In the genomic region with DNA sequence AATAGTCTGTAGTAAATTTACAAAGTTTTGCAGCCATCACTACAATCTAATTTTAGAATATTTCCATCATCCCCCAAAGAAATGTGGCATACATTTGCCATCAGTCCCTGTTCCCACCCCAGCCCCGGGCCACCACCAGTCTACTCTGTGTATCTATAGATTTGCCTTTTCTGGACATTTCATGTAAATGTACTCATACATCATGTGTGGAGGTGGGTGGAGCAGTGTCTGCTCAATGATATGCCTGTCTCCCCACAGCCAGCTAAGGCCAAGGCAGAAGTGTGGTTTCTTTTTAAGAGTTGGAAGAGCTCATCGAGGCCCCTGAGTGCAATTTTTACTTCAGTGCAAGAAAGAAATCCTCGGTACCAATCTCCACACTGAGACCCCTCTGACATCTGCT, we compare ENCODE assay signal across 32 cellular contexts.
DNase-seq lines count a peak whose midpoint lies in the region; ATAC-seq, FAIRE-seq and TF ChIP-seq lines count a peak whose summit lies in the region.
"Had no signal": no experiment of that assay in that cellular context is flagged by ENCODE, and none has a peak within 500 bp of the region (broad histone marks: within the 10 kb centered on the region; RNA-seq: fewer than 3 reads in every experiment).

No MANE protein-coding gene starts in this region.

- H3K4me3 ChIP-seq in BLaER1 (no peak overlapping the region), pancreas (no peak overlapping the region)
- H3K4me3 ChIP-seq: A549, breast epithelium, skin epidermis had no signal

- CTCF ChIA-PET in activated CD8-positive, alpha-beta T cell treated with anti-CD3 and anti-CD28 coated beads for 36 hours (lab: Charles Lee), result interaction anchor here (1.0 to 1.7 kb wide), 2 partner anchors 9 to 66 kb away, joined by 3 to 4 read pairs; no protein-coding TSS in a partner anchor

- H3K9me3 ChIP-seq in BLaER1 (no peaks in the 10 kb centered on the region), pancreas (no peaks in the 10 kb centered on the region)
- H3K9me3 ChIP-seq: A549, breast epithelium had no signal

- POLR2A ChIA-PET in activated CD8-positive, alpha-beta T cell treated with anti-CD3 and anti-CD28 coated beads for 36 hours (lab: Charles Lee), result interaction anchor here (0.7 kb wide), 1 partner anchor 66 kb away, joined by 3 read pairs; no protein-coding TSS in a partner anchor

- H3K27ac Mint-ChIP-seq in brain, result peak overlapping the region; percentile 15 to 81 (median 74)
- peak overlapping the region; percentile 15 for H3K27ac Mint-ChIP-seq in neural crest cell (ENCODE audit: unreplicated experiment)
- no peak overlapping the region for H3K27ac Mint-ChIP-seq in activated CD8-positive, alpha-beta T cell treated with anti-CD3 and anti-CD28 coated beads for 36 hours
- H3K27ac Mint-ChIP-seq: activated naive CD4-positive, alpha-beta T cell treated with anti-CD3 and anti-CD28 coated beads, Interleukin-2, amount 50 U/mL, for 72 hours; activated T-helper 2 cell treated with anti-CD3 and anti-CD28 coated beads, Interferon-gamma antibody, Interleukin-2, Interleukin-4, amounts not matched to agents 10 μg/mL and 5 μg/mL and 100 μg/mL, durations not matched to agents 14 hours and 24 hours and 36 hours had no signal

- intact Hi-C loops in pancreas (cut with DNase I), result no loop called here
- intact Hi-C loops in activated CD8-positive, alpha-beta T cell treated with anti-CD3 and anti-CD28 coated beads for 36 hours (cut with micrococcal nuclease), result no loop called here

- H3K36me3 ChIP-seq in BLaER1 (no peaks in the 10 kb centered on the region), pancreas (no peaks in the 10 kb centered on the region)
- H3K36me3 ChIP-seq: breast epithelium, WERI-Rb-1 had no signal

- peak overlapping the region; percentile 10; the same call in 1 of the 2 replicates for H3K4me2 ChIP-seq in BLaER1
- H3K4me2 ChIP-seq: A549 had no signal

- H4K20me1 ChIP-seq in BLaER1, result no peaks in the 10 kb centered on the region; the same call in 1 of the 2 replicates

- no peak for FAIRE-seq in pancreas (lab: Jason Lieb, UNC)
- FAIRE-seq: A549, colon, GM12892, kidney had no signal

- no peak overlapping the region for H3K27ac ChIP-seq in BLaER1
- no peak overlapping the region for H3K27ac ChIP-seq in pancreas
- H3K27ac ChIP-seq: breast epithelium, HL-60, skin epidermis, WERI-Rb-1 had no signal

- H3K9me3 Mint-ChIP-seq in brain, result no peaks in the 10 kb centered on the region
- H3K9me3 Mint-ChIP-seq in neural crest cell, result no peaks in the 10 kb centered on the region
- H3K9me3 Mint-ChIP-seq in activated CD8-positive, alpha-beta T cell treated with anti-CD3 and anti-CD28 coated beads for 36 hours, result peaks cover 6% of the 10 kb centered on the region
- H3K9me3 Mint-ChIP-seq: activated naive CD4-positive, alpha-beta T cell treated with anti-CD3 and anti-CD28 coated beads, Interleukin-2, amount 50 U/mL, for 72 hours; activated T-helper 2 cell treated with anti-CD3 and anti-CD28 coated beads, Interferon-gamma antibody, Interleukin-2, Interleukin-4, amounts not matched to agents 10 μg/mL and 5 μg/mL and 100 μg/mL, durations not matched to agents 14 hours and 24 hours and 36 hours; H9 had no signal

- H3K4me1 Mint-ChIP-seq in brain (peaks cover 53% of the 10 kb centered on the region), neural crest cell (peaks cover 29% of the 10 kb centered on the region)
- H3K4me1 Mint-ChIP-seq in activated CD8-positive, alpha-beta T cell treated with anti-CD3 and anti-CD28 coated beads for 36 hours (ENCODE audit: low read depth), result peaks cover 7% of the 10 kb centered on the region

- H3K27me3 Mint-ChIP-seq in brain (no peaks in the 10 kb centered on the region), neural crest cell (ENCODE audit: low read depth) (no peaks in the 10 kb centered on the region)
- H3K27me3 Mint-ChIP-seq in activated CD8-positive, alpha-beta T cell treated with anti-CD3 and anti-CD28 coated beads for 36 hours, result peaks cover 2% of the 10 kb centered on the region
- H3K27me3 Mint-ChIP-seq: CD4-positive, alpha-beta memory T cell had no signal

- H3K4me3 Mint-ChIP-seq in brain (no peak overlapping the region), neural crest cell (peak overlapping the region; percentile 4)
- no peak overlapping the region for H3K4me3 Mint-ChIP-seq in activated CD8-positive, alpha-beta T cell treated with anti-CD3 and anti-CD28 coated beads for 36 hours
- H3K4me3 Mint-ChIP-seq: H9 had no signal

- TF ChIP-seq CTCF in brain (conservative IDR thresholded peaks at IDR 0.05), result no peak
- no peak for TF ChIP-seq CTCF in neural crest cell (conservative IDR thresholded peaks at IDR 0.05)
- TF ChIP-seq CTCF in pancreas (IDR thresholded peaks at IDR 0.05), result no peak
- no peak for TF ChIP-seq CTCF in activated CD8-positive, alpha-beta T cell treated with anti-CD3 and anti-CD28 coated beads for 36 hours (IDR thresholded peaks at IDR 0.05)

- peak; percentile 56 to 72 for DNase-seq in NCI-H526 (lab: John Stamatoyannopoulos, UW)
- no peak for DNase-seq in neural crest cell (ENCODE audit: low read depth, low spot score)
- DNase-seq in D341Med (ENCODE audit: low spot score), result no peak
- DNase-seq in pancreas, result no peak
- no peak for DNase-seq in central memory CD4-positive, alpha-beta T cell
- no peak for DNase-seq in activated CD8-positive, alpha-beta T cell treated with anti-CD3 and anti-CD28 coated beads for 36 hours
- DNase-seq: activated CD4-positive, alpha-beta T cell treated with anti-CD3 and anti-CD28 coated beads for 48 hours; activated CD8-positive, alpha-beta memory T cell treated with anti-CD3 and anti-CD28 coated beads for 24 hours; activated T-cell treated with anti-CD3 and anti-CD28 coated beads for 4 hours; AML-193; amygdala; CD4-positive, alpha-beta memory T cell; H9; head of caudate nucleus; KG1; kidney; left ventricle myocardium superior; NCI-H146; NCI-H226; stimulated activated naive CD4-positive, alpha-beta T cell; T1000; WERI-Rb-1 had no signal

- H3K36me3 Mint-ChIP-seq in brain (peaks cover 12% of the 10 kb centered on the region), neural crest cell (ENCODE audit: low read depth) (peaks cover 4% of the 10 kb centered on the region)
- peaks cover 6% of the 10 kb centered on the region for H3K36me3 Mint-ChIP-seq in activated CD8-positive, alpha-beta T cell treated with anti-CD3 and anti-CD28 coated beads for 36 hours (ENCODE audit: low read depth)

- no peak for ATAC-seq in pancreas
- ATAC-seq in activated CD8-positive, alpha-beta T cell treated with anti-CD3 and anti-CD28 coated beads for 36 hours, result no peak
- ATAC-seq: A549, left ventricle myocardium superior had no signal

- H3K4me1 ChIP-seq in BLaER1 (peaks cover 16% of the 10 kb centered on the region; the same call in 1 of the 2 replicates), pancreas (no peaks in the 10 kb centered on the region)
- H3K4me1 ChIP-seq: breast epithelium had no signal

- 0 out of 2 replicates have a peak, but pooled peaks cover 6% of the 10 kb centered on the region for H3K27me3 ChIP-seq in BLaER1
- no peaks in the 10 kb centered on the region for H3K27me3 ChIP-seq in pancreas
- H3K27me3 ChIP-seq: breast epithelium had no signal

- H3K9ac ChIP-seq in BLaER1, result no peak overlapping the region

- 71 to 77% methylated on average over 3 of the region's 3 CpGs for WGBS in pancreas, 2 donors

Comparison
In these comparisons a context has a peak if more than half of its experiments do, and no peak if none do; other contexts are left out.
1. DNase-seq: peak in NCI-H526 (2 of 2); none in neural crest cell (single experiment), D341Med (single experiment), pancreas (0 of 6), central memory CD4-positive, alpha-beta T cell (single experiment) and activated CD8-positive, alpha-beta T cell treated with anti-CD3 and anti-CD28 coated beads for 36 hours (single experiment).